ENCODE assay signal across 18 cellular contexts in the genomic region with DNA sequence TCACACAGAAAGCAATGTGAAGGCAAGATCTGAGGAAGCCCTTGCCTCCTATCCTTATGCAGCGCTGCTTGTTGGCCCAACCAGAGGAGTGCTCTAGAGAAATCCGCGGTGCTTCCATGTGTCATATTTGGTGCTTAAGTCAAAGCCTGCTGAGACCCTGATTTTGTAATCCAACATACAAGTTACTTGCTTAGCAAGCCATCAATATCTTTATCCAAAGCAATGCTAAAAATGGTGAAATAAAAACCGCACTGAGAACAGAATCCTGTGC.
"Had no signal": no experiment of that assay in that cellular context is flagged by ENCODE, and none has a peak within 500 bp of the region (broad histone marks: within the 10 kb centered on the region; RNA-seq: fewer than 3 reads in every experiment).

No MANE protein-coding gene starts in this region.

- H3K36me3 Mint-ChIP-seq: stimulated activated effector memory CD8-positive, alpha-beta T cell treated with anti-CD3 and anti-CD28 coated beads, Interleukin-12 subunit alpha, Interleukin-12 subunit beta, amount 100 ng/mL, for 72 hours had no signal

- H3K36me3 ChIP-seq: thyroid gland had no signal

- H3K9me3 ChIP-seq: thyroid gland had no signal

- H3K9me3 Mint-ChIP-seq: activated naive CD4-positive, alpha-beta T cell treated with anti-CD3 and anti-CD28 coated beads, Interleukin-2, amount 50 U/mL, for 24 hours; stimulated activated effector memory CD8-positive, alpha-beta T cell treated with anti-CD3 and anti-CD28 coated beads, Interleukin-12 subunit alpha, Interleukin-12 subunit beta, amount 100 ng/mL, for 72 hours had no signal

- H3K27me3 ChIP-seq: heart left ventricle, thyroid gland had no signal

- DNase-seq: activated CD4-positive, alpha-beta T cell treated with anti-CD3 and anti-CD28 coated beads, Interleukin-2, amount 50 U/mL, for 48 hours; activated CD4-positive, CD25-positive, alpha-beta regulatory T cell treated with anti-CD3 and anti-CD28 coated beads, Interleukin-2, amount 50 U/mL, for 72 hours; activated effector memory CD4-positive, alpha-beta T cell treated with anti-CD3 and anti-CD28 coated beads, Interleukin-2, amount 50 U/mL, for 16 hours; activated T-cell treated with anti-CD3 and anti-CD28 coated beads, Interleukin-2, amount 50 U/mL, for 48 hours; central memory CD4-positive, alpha-beta T cell; effector memory CD4-positive, alpha-beta T cell; heart left ventricle; midbrain; stimulated activated CD4-positive, alpha-beta T cell treated with anti-CD3 and anti-CD28 coated beads, Interleukin-12 subunit alpha, Interleukin-12 subunit beta, amount 100 ng/mL, for 4 hours; T-helper 1 cell; T1000 had no signal

- H3K4me3 ChIP-seq: heart left ventricle, lung, thyroid gland had no signal

- H3K27ac ChIP-seq: epithelial cell of prostate, heart left ventricle, parathyroid adenoma, thyroid gland had no signal

- ATAC-seq: heart left ventricle; stimulated activated effector memory CD8-positive, alpha-beta T cell treated with anti-CD3 and anti-CD28 coated beads, Interleukin-12 subunit alpha, Interleukin-12 subunit beta, amount 100 ng/mL, for 72 hours had no signal

- H3K27me3 Mint-ChIP-seq: activated naive CD4-positive, alpha-beta T cell treated with anti-CD3 and anti-CD28 coated beads, Interleukin-2, amount 50 U/mL, for 24 hours; brain had no signal

- H3K4me3 Mint-ChIP-seq: activated naive CD4-positive, alpha-beta T cell treated with anti-CD3 and anti-CD28 coated beads, Interleukin-2, amount 50 U/mL, for 24 hours; brain; stimulated activated effector memory CD8-positive, alpha-beta T cell treated with anti-CD3 and anti-CD28 coated beads, Interleukin-12 subunit alpha, Interleukin-12 subunit beta, amount 100 ng/mL, for 72 hours had no signal

- H3K27ac Mint-ChIP-seq: stimulated activated effector memory CD8-positive, alpha-beta T cell treated with anti-CD3 and anti-CD28 coated beads, Interleukin-12 subunit alpha, Interleukin-12 subunit beta, amount 100 ng/mL, for 72 hours had no signal
